39 cellular contexts compared by ENCODE assay signal in genomic region chr5:93479982-93480509, GRCh38.
"Had no signal": no experiment of that assay in that cellular context is flagged by ENCODE, and none has a peak within 500 bp of the region (broad histone marks: within the 10 kb centered on the region; RNA-seq: fewer than 3 reads in every experiment).

No MANE protein-coding gene starts in this region.

- H3K27me3 ChIP-seq: ascending aorta, cardiac muscle cell, colonic mucosa had no signal

- H3K4me1 ChIP-seq: ascending aorta, colonic mucosa had no signal

- H3K4me1 Mint-ChIP-seq: activated CD4-positive, alpha-beta memory T cell treated with anti-CD3 and anti-CD28 coated beads, Interleukin-2, amount 10 ng/mL, durations not matched to agents 7 days and 5 days; activated CD4-positive, alpha-beta T cell treated with anti-CD3 and anti-CD28 coated beads for 36 hours; activated CD4-positive, alpha-beta T cell treated with anti-CD3 and anti-CD28 coated beads, Interleukin-2, amount 10 ng/mL, durations not matched to agents 7 days and 5 days; activated CD8-positive, alpha-beta memory T cell treated with anti-CD3 and anti-CD28 coated beads, Interleukin-2, amount 10 ng/mL, durations not matched to agents 7 days and 5 days; activated naive CD8-positive, alpha-beta T cell treated with anti-CD3 and anti-CD28 coated beads for 36 hours; activated T-helper 17 cell treated with anti-CD3 and anti-CD28 coated beads, Interleukin-2, amount 50 U/mL, for 72 hours; central memory CD8-positive, alpha-beta T cell had no signal

- H3K9me3 Mint-ChIP-seq: activated CD4-positive, alpha-beta memory T cell treated with anti-CD3 and anti-CD28 coated beads, Interleukin-2, amount 10 ng/mL, durations not matched to agents 7 days and 5 days had no signal

- DNase-seq: activated CD4-positive, alpha-beta memory T cell treated with anti-CD3 and anti-CD28 coated beads, Interleukin-2, amount 10 ng/mL, durations not matched to agents 7 days and 5 days; activated CD4-positive, alpha-beta T cell treated with anti-CD3 and anti-CD28 coated beads for 1 hour; activated CD4-positive, alpha-beta T cell treated with anti-CD3 and anti-CD28 coated beads for 36 hours; activated CD4-positive, alpha-beta T cell treated with anti-CD3 and anti-CD28 coated beads for 48 hours; activated CD4-positive, alpha-beta T cell treated with anti-CD3 and anti-CD28 coated beads, Interleukin-2, amount 10 ng/mL, durations not matched to agents 7 days and 5 days; activated CD4-positive, alpha-beta T cell treated with anti-CD3 and anti-CD28 coated beads, Interleukin-2, amount 50 U/mL, for 48 hours; activated CD4-positive, CD25-positive, alpha-beta regulatory T cell; activated CD8-positive, alpha-beta memory T cell treated with anti-CD3 and anti-CD28 coated beads for 24 hours; activated CD8-positive, alpha-beta memory T cell treated with anti-CD3 and anti-CD28 coated beads, Interleukin-2, amount 10 ng/mL, durations not matched to agents 7 days and 5 days; activated CD8-positive, alpha-beta memory T cell treated with anti-CD3 and anti-CD28 coated beads, Interleukin-2, amount 50 U/mL, for 48 hours; activated CD8-positive, alpha-beta T cell treated with anti-CD3 and anti-CD28 coated beads, Interleukin-2, amount 10 ng/mL, durations not matched to agents 7 days and 5 days; activated effector memory CD4-positive, alpha-beta T cell treated with anti-CD3 and anti-CD28 coated beads, Interleukin-2, amount 50 U/mL, for 16 hours; activated gamma-delta T cell treated with Interleukin-2 at 50 U/mL for 16 hours; activated naive CD4-positive, alpha-beta T cell; activated naive CD4-positive, alpha-beta T cell treated with anti-CD3 and anti-CD28 coated beads for 36 hours; activated naive CD4-positive, alpha-beta T cell treated with anti-CD3 and anti-CD28 coated beads, Interleukin-2, amount 50 U/mL, for 16 hours; activated naive CD8-positive, alpha-beta T cell treated with anti-CD3 and anti-CD28 coated beads for 36 hours; activated T-cell treated with anti-CD3 and anti-CD28 coated beads, Interleukin-2, amount 50 U/mL, for 24 hours; activated T-cell treated with anti-CD3 and anti-CD28 coated beads, Interleukin-2, amount 50 U/mL, for 48 hours; amygdala; anterior cingulate cortex; caudate nucleus; cerebellar nuclear complex; colonic mucosa; T-helper 2 cell; T-helper 9 cell had no signal

- H3K36me3 Mint-ChIP-seq: activated CD8-positive, alpha-beta memory T cell treated with anti-CD3 and anti-CD28 coated beads, Interleukin-2, amount 10 ng/mL, durations not matched to agents 7 days and 5 days; activated naive CD8-positive, alpha-beta T cell treated with anti-CD3 and anti-CD28 coated beads for 36 hours had no signal

- H3K27ac ChIP-seq: ascending aorta, cardiac muscle cell, colonic mucosa, VCaP had no signal

- ATAC-seq: activated CD4-positive, alpha-beta T cell treated with anti-CD3 and anti-CD28 coated beads for 36 hours; activated CD4-positive, CD25-positive, alpha-beta regulatory T cell treated with anti-CD3 and anti-CD28 coated beads, Interleukin-2, amount 50 U/mL, for 24 hours; activated CD8-positive, alpha-beta memory T cell treated with anti-CD3 and anti-CD28 coated beads, Interleukin-2, amount 10 ng/mL, durations not matched to agents 7 days and 5 days; activated CD8-positive, alpha-beta T cell treated with anti-CD3 and anti-CD28 coated beads, Interleukin-2, amount 10 ng/mL, durations not matched to agents 7 days and 5 days; activated naive CD4-positive, alpha-beta T cell treated with anti-CD3 and anti-CD28 coated beads, Interleukin-2, amount 50 U/mL, for 72 hours; activated T-helper 17 cell treated with anti-CD3 and anti-CD28 coated beads, Interleukin-2, amount 50 U/mL, for 72 hours had no signal

- H3K27me3 Mint-ChIP-seq: activated CD4-positive, alpha-beta memory T cell treated with anti-CD3 and anti-CD28 coated beads, Interleukin-2, amount 10 ng/mL, durations not matched to agents 7 days and 5 days; activated CD4-positive, alpha-beta T cell treated with anti-CD3 and anti-CD28 coated beads, Interleukin-2, amount 10 ng/mL, durations not matched to agents 7 days and 5 days; activated CD8-positive, alpha-beta memory T cell treated with anti-CD3 and anti-CD28 coated beads, Interleukin-2, amount 10 ng/mL, durations not matched to agents 7 days and 5 days; activated naive CD8-positive, alpha-beta T cell treated with anti-CD3 and anti-CD28 coated beads for 36 hours; activated T-helper 17 cell treated with anti-CD3 and anti-CD28 coated beads, Interleukin-2, amount 50 U/mL, for 72 hours; brain had no signal

- H3K36me3 ChIP-seq: ascending aorta, cardiac muscle cell, colonic mucosa had no signal

- H3K9me3 ChIP-seq: colonic mucosa had no signal

- FAIRE-seq: bronchial epithelial cell, TTC549 had no signal

- H3K4me3 Mint-ChIP-seq: activated CD4-positive, alpha-beta memory T cell treated with anti-CD3 and anti-CD28 coated beads, Interleukin-2, amount 10 ng/mL, durations not matched to agents 7 days and 5 days; activated CD4-positive, alpha-beta T cell treated with anti-CD3 and anti-CD28 coated beads for 36 hours; activated CD4-positive, alpha-beta T cell treated with anti-CD3 and anti-CD28 coated beads, Interleukin-2, amount 10 ng/mL, durations not matched to agents 7 days and 5 days; activated CD8-positive, alpha-beta memory T cell treated with anti-CD3 and anti-CD28 coated beads, Interleukin-2, amount 10 ng/mL, durations not matched to agents 7 days and 5 days; activated CD8-positive, alpha-beta T cell treated with anti-CD3 and anti-CD28 coated beads, Interleukin-2, amount 10 ng/mL, durations not matched to agents 7 days and 5 days; activated naive CD4-positive, alpha-beta T cell treated with anti-CD3 and anti-CD28 coated beads for 36 hours; activated naive CD8-positive, alpha-beta T cell treated with anti-CD3 and anti-CD28 coated beads for 36 hours; activated T-cell treated with anti-CD3 and anti-CD28 coated beads, Interleukin-2, amount 50 U/mL, for 24 hours; activated T-helper 1 cell treated with anti-CD3 and anti-CD28 coated beads, Interleukin-12 subunit alpha, Interleukin-12 subunit beta, Interleukin-2, Interleukin-4 antibody, amounts not matched to agents 30 ng/mL and 10 ng/mL and 1 ng/mL, durations not matched to agents 14 hours and 24 hours and 36 hours; activated T-helper 17 cell treated with anti-CD3 and anti-CD28 coated beads, Interleukin-2, amount 50 U/mL, for 72 hours; brain; central memory CD8-positive, alpha-beta T cell; T-helper 1 cell treated with Interleukin-12 subunit alpha and Interleukin-12 subunit beta and Interleukin-4 antibody, amounts not matched to agents 30 μg/mL and 1 μg/mL, for 36 hours; T-helper 2 cell treated with Interferon-gamma antibody and Interleukin-4, amounts not matched to agents 5 μg/mL and 100 μg/mL, for 36 hours had no signal

- H3K27ac Mint-ChIP-seq: activated CD4-positive, alpha-beta memory T cell treated with anti-CD3 and anti-CD28 coated beads, Interleukin-2, amount 10 ng/mL, durations not matched to agents 7 days and 5 days; activated CD4-positive, alpha-beta T cell treated with anti-CD3 and anti-CD28 coated beads for 36 hours; activated CD4-positive, alpha-beta T cell treated with anti-CD3 and anti-CD28 coated beads, Interleukin-2, amount 10 ng/mL, durations not matched to agents 7 days and 5 days; activated CD8-positive, alpha-beta memory T cell treated with anti-CD3 and anti-CD28 coated beads, Interleukin-2, amount 10 ng/mL, durations not matched to agents 7 days and 5 days; activated CD8-positive, alpha-beta T cell treated with anti-CD3 and anti-CD28 coated beads, Interleukin-2, amount 10 ng/mL, durations not matched to agents 7 days and 5 days; activated naive CD4-positive, alpha-beta T cell treated with anti-CD3 and anti-CD28 coated beads for 36 hours; activated naive CD4-positive, alpha-beta T cell treated with anti-CD3 and anti-CD28 coated beads, Interleukin-2, amount 50 U/mL, for 72 hours; activated naive CD8-positive, alpha-beta T cell treated with anti-CD3 and anti-CD28 coated beads for 36 hours; activated T-cell treated with anti-CD3 and anti-CD28 coated beads, Interleukin-2, amount 50 U/mL, for 24 hours; activated T-helper 1 cell treated with anti-CD3 and anti-CD28 coated beads, Interleukin-12 subunit alpha, Interleukin-12 subunit beta, Interleukin-2, Interleukin-4 antibody, amounts not matched to agents 30 ng/mL and 10 ng/mL and 1 ng/mL, durations not matched to agents 14 hours and 24 hours and 36 hours; activated T-helper 17 cell treated with anti-CD3 and anti-CD28 coated beads, Interleukin-2, amount 50 U/mL, for 72 hours; brain; T-helper 1 cell treated with Interleukin-12 subunit alpha and Interleukin-12 subunit beta and Interleukin-4 antibody, amounts not matched to agents 30 μg/mL and 1 μg/mL, for 36 hours; T-helper 2 cell treated with Interferon-gamma antibody and Interleukin-4, amounts not matched to agents 5 μg/mL and 100 μg/mL, for 36 hours had no signal

- H3K4me3 ChIP-seq: ascending aorta, cardiac muscle cell, colonic mucosa had no signal
